In genomic region chrX:40542208-40542607, GRCh38 we compare ENCODE assay signal across 14 cellular contexts. TPM values are rescaled to one million over a fixed set of nuclear protein-coding genes. Genes with fewer than 3 reads are reported as not detected.
DNase-seq lines count a peak whose midpoint lies in the region; ATAC-seq and TF ChIP-seq lines count a peak whose summit lies in the region.
"Had no signal": no experiment of that assay in that cellular context is flagged by ENCODE, and none has a peak within 500 bp of the region (broad histone marks: within the 10 kb centered on the region; RNA-seq: fewer than 3 reads in every experiment).

No MANE protein-coding gene starts in this region.

- H2BK5ac ChIP-seq in mesenchymal stem cell (ENCODE audit: low read depth, low read length, poor library complexity, severe bottlenecking) = no peak overlapping the region

- H2AK5ac ChIP-seq in mesenchymal stem cell (ENCODE audit: low read length, severe bottlenecking) = peak overlapping the region; percentile 36

- no peak overlapping the region for H3K27ac ChIP-seq in C4-2B
- H3K27ac ChIP-seq in GM23338 (ENCODE audit: low read depth) = no peak overlapping the region
- H3K27ac ChIP-seq in mesenchymal stem cell (ENCODE audit: low read length, poor library complexity, severe bottlenecking) = no peak overlapping the region
- H3K27ac ChIP-seq: PC-9 had no signal

- H2BK15ac ChIP-seq in mesenchymal stem cell (ENCODE audit: low read depth, poor library complexity, severe bottlenecking) = no peak overlapping the region

- H3K4me3 Mint-ChIP-seq in GM23338 (no peak overlapping the region), T-helper 17 cell (no peak overlapping the region)
- H3K4me3 Mint-ChIP-seq: IgD-negative memory B cell; T-helper 1 cell treated with Interleukin-12 subunit alpha and Interleukin-12 subunit beta and Interleukin-4 antibody, amounts not matched to agents 30 μg/mL and 1 μg/mL, for 36 hours had no signal

- TF ChIP-seq CTCF in C4-2B (conservative IDR thresholded peaks at IDR 0.05) (peak; percentile 20), GM23338 (conservative IDR thresholded peaks at IDR 0.05; ENCODE audit: low read depth in 2 of 2) (peak; percentile 36 to 56)

- H3K27me3 ChIP-seq in GM23338 (ENCODE audit: insufficient read depth) (no peaks in the 10 kb centered on the region), mesenchymal stem cell (ENCODE audit: control insufficient read depth in 1 of 2, insufficient read depth in 1 of 2, low read length in 2 of 2) (peaks cover 0 to 72% of the 10 kb centered on the region in 2 experiments)

- no peak overlapping the region for H3K14ac ChIP-seq in mesenchymal stem cell (ENCODE audit: low read length in 2 of 2)

- H3K4me2 ChIP-seq in GM23338 (no peak overlapping the region), mesenchymal stem cell (ENCODE audit: low read length, poor library complexity, severe bottlenecking) (no peak overlapping the region)
- H3K4me2 ChIP-seq: PC-9 had no signal

- H3K4ac ChIP-seq in mesenchymal stem cell (ENCODE audit: low read depth in 1 of 2, low read length in 2 of 2) = no peak overlapping the region

- no peaks in the 10 kb centered on the region for H3K79me2 ChIP-seq in GM23338 (replicated peaks; ENCODE audit: insufficient read depth)

- no peak overlapping the region for H2AFZ ChIP-seq in GM23338
- H2AFZ ChIP-seq in mesenchymal stem cell (ENCODE audit: low read depth, low read length) = no peak overlapping the region
- H2AFZ ChIP-seq: PC-9 had no signal

- H3K27ac Mint-ChIP-seq in GM23338 (no peak overlapping the region), T-helper 17 cell (peak overlapping the region; percentile 19)
- H3K27ac Mint-ChIP-seq: IgD-negative memory B cell; T-helper 1 cell treated with Interleukin-12 subunit alpha and Interleukin-12 subunit beta and Interleukin-4 antibody, amounts not matched to agents 30 μg/mL and 1 μg/mL, for 36 hours had no signal

- H4K8ac ChIP-seq in mesenchymal stem cell (ENCODE audit: low read length) = no peak overlapping the region

- no peak overlapping the region for H2BK120ac ChIP-seq in mesenchymal stem cell (ENCODE audit: low read depth, low read length)

- H4K91ac ChIP-seq in mesenchymal stem cell (ENCODE audit: low read length) = no peak overlapping the region

- H3K79me1 ChIP-seq in mesenchymal stem cell (replicated peaks; ENCODE audit: low read length, poor library complexity, severe bottlenecking) = no peaks in the 10 kb centered on the region

- no peak for DNase-seq in GM23338 (ENCODE audit: low spot score)
- DNase-seq in T-helper 17 cell = no peak
- no peak for DNase-seq in mesenchymal stem cell
- DNase-seq in EL = no peak
- DNase-seq: DMS153, NCI-H146, NCI-H2227 treated with DMSO at 0.1 percent for 48 hours, NCI-H524 treated with DMSO at 0.1 percent for 48 hours, PC-9 had no signal

- H3K36me3 ChIP-seq in GM23338 (ENCODE audit: insufficient read depth) (no peaks in the 10 kb centered on the region), mesenchymal stem cell (ENCODE audit: control insufficient read depth in 1 of 2, insufficient read depth in 2 of 2, low read depth in 1 of 2, low read length in 2 of 2) (no peaks in the 10 kb centered on the region)

- H3K23ac ChIP-seq in mesenchymal stem cell (ENCODE audit: low read length in 2 of 2) = no peak overlapping the region

- no peaks in the 10 kb centered on the region for H3K27me3 Mint-ChIP-seq in GM23338 (ENCODE audit: insufficient read depth, low read depth, poor library complexity)
- no peaks in the 10 kb centered on the region for H3K27me3 Mint-ChIP-seq in T-helper 17 cell

- H3K36me3 Mint-ChIP-seq in GM23338 (ENCODE audit: low read depth) (no peaks in the 10 kb centered on the region), T-helper 17 cell (ENCODE audit: low read depth) (no peaks in the 10 kb centered on the region)
- H3K36me3 Mint-ChIP-seq: IgD-negative memory B cell had no signal

- H3K9ac ChIP-seq in mesenchymal stem cell (ENCODE audit: low read length) = no peak overlapping the region

- no peak overlapping the region for H3K18ac ChIP-seq in mesenchymal stem cell (ENCODE audit: low read depth in 1 of 2, low read length in 2 of 2)

- H3K4me1 Mint-ChIP-seq in GM23338 (peaks cover 22% of the 10 kb centered on the region), T-helper 17 cell (peaks cover 23% of the 10 kb centered on the region)

- H3K9me3 Mint-ChIP-seq in GM23338 = no peaks in the 10 kb centered on the region
- H3K9me3 Mint-ChIP-seq: IgD-negative memory B cell; T-helper 1 cell treated with Interleukin-12 subunit alpha and Interleukin-12 subunit beta and Interleukin-4 antibody, amounts not matched to agents 30 μg/mL and 1 μg/mL, for 36 hours had no signal

- H3K9me3 ChIP-seq in T-helper 17 cell (ENCODE audit: control insufficient read depth, low read length, poor library complexity, severe bottlenecking) (no peaks in the 10 kb centered on the region), mesenchymal stem cell (ENCODE audit: control insufficient read depth, low read length) (no peaks in the 10 kb centered on the region)

- no peak overlapping the region for H2BK12ac ChIP-seq in mesenchymal stem cell (ENCODE audit: low read length in 2 of 2)

- H3K4me1 ChIP-seq in GM23338 (ENCODE audit: insufficient read depth) (no peaks in the 10 kb centered on the region; the same call in 1 of the 2 replicates), mesenchymal stem cell (ENCODE audit: control insufficient read depth, insufficient read depth, low read depth, low read length) (peaks cover 10% of the 10 kb centered on the region)

- H3F3A ChIP-seq in GM23338 (replicated peaks; ENCODE audit: low read depth) = no peaks in the 10 kb centered on the region

- no peaks in the 10 kb centered on the region for H4K20me1 ChIP-seq in GM23338 (replicated peaks; ENCODE audit: insufficient read depth)

- no peak for ATAC-seq in GM23338
- ATAC-seq in T-helper 17 cell = no peak
- ATAC-seq in HG02642 (IDR thresholded peaks at IDR 0.05; ENCODE audit: poor library complexity, unreplicated experiment) = no peak
- no peak for ATAC-seq in GM18511 (IDR thresholded peaks at IDR 0.05; ENCODE audit: unreplicated experiment)

- H3K9me2 ChIP-seq in GM23338 (ENCODE audit: insufficient read depth) = no peaks in the 10 kb centered on the region

- 88% methylated on average over 10 of the region's 10 CpGs for WGBS in mesenchymal stem cell

- H3K4me3 ChIP-seq in GM23338 (no peak overlapping the region), mesenchymal stem cell (ENCODE audit: insufficient read depth in 1 of 2, low read depth in 1 of 2, low read length in 2 of 2) (no peak overlapping the region)
- H3K4me3 ChIP-seq: PC-9 had no signal

TF ChIP-seq in GM23338, 12 proteins besides CTCF, POLR2A, EP300 and RAD21 (continues in another document):
- TF ChIP-seq ZNF114 (CRISPR knock-in tag; IDR thresholded peaks at IDR 0.05) (no peak), CREB1 (CRISPR knock-in tag; IDR thresholded peaks at IDR 0.05; ENCODE audit: low read depth) (no peak), POLR2AphosphoS5 (IDR thresholded peaks at IDR 0.05; ENCODE audit: low read depth) (no peak), EZH2phosphoT487 (IDR thresholded peaks at IDR 0.05; ENCODE audit: unreplicated experiment) (no peak), EZH2 (IDR thresholded peaks at IDR 0.05; ENCODE audit: low read depth, unreplicated experiment) (no peak)

RNA-seq across cellular contexts. Expression of gene ATP6AP2, which starts 38.6 kb away (rescaled TPM):
- total RNA-seq in GM23338 (2014; rRNA removed; shearing (Covaris generic)) = 77.1 and 80.1 TPM in 2 replicates
- 76.6 and 88.7 TPM in 2 replicates for polyA plus RNA-seq in GM23338 (2016; fragmentation: Nextera tagmentation; extraction: Ambion mirVana)
- 10 to 100 TPM; 81.2 to 82.6 TPM for total RNA-seq in T-helper 17 cell
- polyA plus RNA-seq in mesenchymal stem cell (2013, experiment 1 of 2) = 124 TPM
- 132 TPM for polyA plus RNA-seq in mesenchymal stem cell (2013, experiment 2 of 2)
